ENCODE assay signal across 19 cellular contexts in genomic region chr4:8093587-8094274, GRCh38.
"Had no signal": no experiment of that assay in that cellular context is flagged by ENCODE, and none has a peak within 500 bp of the region (broad histone marks: within the 10 kb centered on the region; RNA-seq: fewer than 3 reads in every experiment).

No MANE protein-coding gene starts in this region.

- ATAC-seq: activated CD8-positive, alpha-beta T cell treated with anti-CD3 and anti-CD28 coated beads, Interleukin-2, amount 10 ng/mL, durations not matched to agents 7 days and 5 days; left colon; stimulated activated naive B cell treated with anti-CD40 and anti-IgM and Interleukin-4, amounts not matched to agents 10 μg/mL and 1 μg/mL and 100 μg/mL, for 72 hours had no signal

- DNase-seq: activated CD4-positive, alpha-beta T cell treated with anti-CD3 and anti-CD28 coated beads for 1 hour; activated CD4-positive, alpha-beta T cell treated with anti-CD3 and anti-CD28 coated beads, Interleukin-2, amount 50 U/mL, for 1 hour; activated CD8-positive, alpha-beta T cell treated with anti-CD3 and anti-CD28 coated beads, Interleukin-2, amount 10 ng/mL, durations not matched to agents 7 days and 5 days; activated naive CD4-positive, alpha-beta T cell treated with Interleukin-2 at 50 U/mL for 16 hours; activated naive CD8-positive, alpha-beta T cell treated with anti-CD3 and anti-CD28 coated beads for 36 hours; activated T-cell treated with anti-CD3 and anti-CD28 coated beads, Interleukin-2, amount 50 U/mL, for 24 hours; cerebellar nuclear complex; effector CD4-positive, alpha-beta T cell; left colon; ovary; sigmoid colon; stimulated activated CD4-positive, alpha-beta T cell treated with anti-CD3 and anti-CD28 coated beads, Interleukin-2, amount 100 ng/mL, for 48 hours; stimulated activated CD8-positive, alpha-beta memory T cell treated with anti-CD3 and anti-CD28 coated beads, Interleukin-4, amount 100 ng/mL, for 48 hours; stimulated activated naive B cell treated with anti-CD40 and anti-IgM and Interleukin-4, amounts not matched to agents 10 μg/mL and 1 μg/mL and 100 μg/mL, for 72 hours; testis; trophoblast cell; uterus; WERI-Rb-1 had no signal

- H3K4me3 ChIP-seq: ovary, prostate gland, sigmoid colon, testis, uterus had no signal
